ENCODE assay signal across 8 cellular contexts in the genomic region with DNA sequence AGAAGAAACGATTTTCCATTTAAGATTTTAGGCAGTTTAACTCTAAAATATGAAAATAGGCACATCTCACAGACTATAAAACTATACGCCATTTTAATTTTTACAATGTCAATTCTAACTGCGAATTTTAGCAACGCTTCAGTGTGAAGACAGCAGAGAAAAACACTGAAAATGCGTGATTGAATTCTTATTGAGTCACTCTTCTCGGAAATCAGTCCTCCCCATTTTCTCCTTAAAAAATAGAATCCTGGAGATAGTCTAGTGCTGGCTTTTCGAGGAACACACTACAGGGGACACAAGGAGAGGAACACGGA. TPM values are rescaled to one million over a fixed set of nuclear protein-coding genes. Genes with fewer than 3 reads are reported as not detected.
DNase-seq lines count a peak whose midpoint lies in the region; ATAC-seq and TF ChIP-seq lines count a peak whose summit lies in the region.

No MANE protein-coding gene starts in this region.

- no peaks in the 10 kb centered on the region for H3K9me3 Mint-ChIP-seq in activated CD4-positive, alpha-beta T cell treated with anti-CD3 and anti-CD28 coated beads for 36 hours (ENCODE audit: low read depth)
- no peaks in the 10 kb centered on the region for H3K9me3 Mint-ChIP-seq in activated naive CD8-positive, alpha-beta T cell treated with anti-CD3 and anti-CD28 coated beads, Interleukin-2, amount 10 ng/mL, durations not matched to agents 7 days and 5 days

- intact Hi-C loops in activated CD4-positive, alpha-beta T cell treated with anti-CD3 and anti-CD28 coated beads for 36 hours (cut with DNase I, micrococcal nuclease), result loop anchor here (1.0 to 10.0 kb wide), 5 partner anchors 11 to 319 kb away; a partner anchor contains a TSS

- peak overlapping the region; percentile 87 for H3K4me3 ChIP-seq in kidney epithelial cell (ENCODE audit: low read depth, low read length)

- POLR2A ChIA-PET in activated CD4-positive, alpha-beta T cell treated with anti-CD3 and anti-CD28 coated beads for 36 hours (lab: Charles Lee), result no interaction called here
- POLR2A ChIA-PET in activated naive CD8-positive, alpha-beta T cell treated with anti-CD3 and anti-CD28 coated beads, Interleukin-2, amount 10 ng/mL, durations not matched to agents 7 days and 5 days (lab: Charles Lee), result interaction anchor here (1.7 kb wide), 1 partner anchor 9 kb away, joined by 8 read pairs; no protein-coding TSS in a partner anchor

- ATAC-seq in activated CD4-positive, alpha-beta T cell treated with anti-CD3 and anti-CD28 coated beads for 36 hours, result peak; percentile 12
- no peak for ATAC-seq in activated naive CD8-positive, alpha-beta T cell treated with anti-CD3 and anti-CD28 coated beads, Interleukin-2, amount 10 ng/mL, durations not matched to agents 7 days and 5 days (ENCODE audit: low read depth)
- ATAC-seq in HG02870 (IDR thresholded peaks at IDR 0.05; ENCODE audit: unreplicated experiment), result no peak

- H3K27ac ChIP-seq in temporal lobe (ENCODE audit: low read depth, low read length), result peak overlapping the region; percentile 36

- H3K36me3 Mint-ChIP-seq in activated CD4-positive, alpha-beta T cell treated with anti-CD3 and anti-CD28 coated beads for 36 hours (ENCODE audit: low read depth), result peaks cover 12% of the 10 kb centered on the region
- no peaks in the 10 kb centered on the region for H3K36me3 Mint-ChIP-seq in activated naive CD8-positive, alpha-beta T cell treated with anti-CD3 and anti-CD28 coated beads, Interleukin-2, amount 10 ng/mL, durations not matched to agents 7 days and 5 days

- CTCF ChIA-PET in activated CD4-positive, alpha-beta T cell treated with anti-CD3 and anti-CD28 coated beads for 36 hours (lab: Charles Lee), result no interaction called here

- peak overlapping the region; percentile 94 for H3K4me3 Mint-ChIP-seq in activated CD4-positive, alpha-beta T cell treated with anti-CD3 and anti-CD28 coated beads for 36 hours
- peak overlapping the region; percentile 93 for H3K4me3 Mint-ChIP-seq in activated naive CD8-positive, alpha-beta T cell treated with anti-CD3 and anti-CD28 coated beads, Interleukin-2, amount 10 ng/mL, durations not matched to agents 7 days and 5 days

- H3K4me1 Mint-ChIP-seq in activated CD4-positive, alpha-beta T cell treated with anti-CD3 and anti-CD28 coated beads for 36 hours, result peaks cover 33% of the 10 kb centered on the region
- H3K4me1 Mint-ChIP-seq in activated naive CD8-positive, alpha-beta T cell treated with anti-CD3 and anti-CD28 coated beads, Interleukin-2, amount 10 ng/mL, durations not matched to agents 7 days and 5 days, result peaks cover 27% of the 10 kb centered on the region

- H3K27me3 Mint-ChIP-seq in activated CD4-positive, alpha-beta T cell treated with anti-CD3 and anti-CD28 coated beads for 36 hours, result no peaks in the 10 kb centered on the region
- H3K27me3 Mint-ChIP-seq in activated naive CD8-positive, alpha-beta T cell treated with anti-CD3 and anti-CD28 coated beads, Interleukin-2, amount 10 ng/mL, durations not matched to agents 7 days and 5 days, result peaks cover 3% of the 10 kb centered on the region

- no peak for TF ChIP-seq CTCF in kidney epithelial cell (IDR thresholded peaks at IDR 0.05; ENCODE audit: insufficient read depth, low read length, poor library complexity, severe bottlenecking)

- no peak for DNase-seq in activated CD4-positive, alpha-beta T cell treated with anti-CD3 and anti-CD28 coated beads for 36 hours
- no peak for DNase-seq in activated CD4-positive, alpha-beta T cell treated with anti-CD3 and anti-CD28 coated beads, Interleukin-2, amount 50 U/mL, for 1 hour
- no peak for DNase-seq in activated naive CD8-positive, alpha-beta T cell treated with anti-CD3 and anti-CD28 coated beads, Interleukin-2, amount 10 ng/mL, durations not matched to agents 7 days and 5 days
- DNase-seq in kidney epithelial cell (ENCODE audit: low read depth) (no peak), SKM-1 (lab: John Stamatoyannopoulos, UW; ENCODE audit: unreplicated experiment) (no peak)
- no peak for DNase-seq in central memory CD4-positive, alpha-beta T cell

- H3K27ac Mint-ChIP-seq in activated CD4-positive, alpha-beta T cell treated with anti-CD3 and anti-CD28 coated beads for 36 hours, result peak overlapping the region; percentile 93
- H3K27ac Mint-ChIP-seq in activated naive CD8-positive, alpha-beta T cell treated with anti-CD3 and anti-CD28 coated beads, Interleukin-2, amount 10 ng/mL, durations not matched to agents 7 days and 5 days, result peak overlapping the region; percentile 93

- H3K27me3 ChIP-seq in kidney epithelial cell (ENCODE audit: control insufficient read depth, insufficient read depth, low read length), result no peaks in the 10 kb centered on the region

- H3K36me3 ChIP-seq in kidney epithelial cell (ENCODE audit: control insufficient read depth, insufficient read depth, low read length), result no peaks in the 10 kb centered on the region

RNA-seq across cellular contexts. Expression of a gene that starts 0.4 kb away (rescaled TPM):
- total RNA-seq in activated CD4-positive, alpha-beta T cell treated with anti-CD3 and anti-CD28 coated beads for 36 hours, result 10 to 100 TPM; 18.7 to 24.0 TPM
- 1 to 10 TPM; 7.3 to 7.5 TPM for total RNA-seq in activated naive CD8-positive, alpha-beta T cell treated with anti-CD3 and anti-CD28 coated beads, Interleukin-2, amount 10 ng/mL, durations not matched to agents 7 days and 5 days
- 6.9 and 9.5 TPM in 2 replicates for total RNA-seq in kidney epithelial cell
- total RNA-seq in temporal lobe, result 1.5 TPM
